ENCODE assay signal across 12 cellular contexts in genomic region chr18:46152436-46152807, GRCh38. TPM values are rescaled to one million over a fixed set of nuclear protein-coding genes. Genes with fewer than 3 reads are reported as not detected.
DNase-seq lines count a peak whose midpoint lies in the region; ATAC-seq and TF ChIP-seq lines count a peak whose summit lies in the region.
"Had no signal": no experiment of that assay in that cellular context is flagged by ENCODE, and none has a peak within 500 bp of the region (broad histone marks: within the 10 kb centered on the region; RNA-seq: fewer than 3 reads in every experiment).

No MANE protein-coding gene starts in this region.

- H3K9ac ChIP-seq in GM23248 = peak overlapping the region; percentile 47; the same call in 1 of the 2 replicates
- peak overlapping the region; percentile 56 for H3K9ac ChIP-seq in NT2/D1 (ENCODE audit: insufficient read length, low read depth)

- POLR2A ChIA-PET in GM10248 (lab: Yijun Ruan, JAX) = interaction anchor here (0.5 kb wide), 1 partner anchor 13 kb away, joined by 6 read pairs; no protein-coding TSS in a partner anchor

- H3K4me2 ChIP-seq in GM23248 (ENCODE audit: unreplicated experiment) = peak overlapping the region; percentile 76
- H3K4me2 ChIP-seq in osteoblast (ENCODE audit: insufficient read depth, low read length) = peak overlapping the region; percentile 69

- no peaks in the 10 kb centered on the region for H3K9me2 ChIP-seq in GM23248 (ENCODE audit: insufficient read depth)

- CTCF ChIA-PET in GM10248 (lab: Yijun Ruan, JAX) = interaction anchor here (0.7 to 12.4 kb wide), 3 partner anchors 11 to 506 kb away, joined by 3 to 148 read pairs (median 47); partner anchors contain the start of gene LOXHD1

- peak overlapping the region; percentile 53 for H3K4me3 ChIP-seq in GM23248
- H3K4me3 ChIP-seq in NT2/D1 (ENCODE audit: insufficient read length, low read depth) = no peak overlapping the region
- no peak overlapping the region for H3K4me3 ChIP-seq in epithelial cell of esophagus (ENCODE audit: low read length)
- H3K4me3 ChIP-seq in osteoblast (ENCODE audit: insufficient read depth, low read length) = peak overlapping the region; percentile 44
- H3K4me3 ChIP-seq: skin epidermis had no signal

- H3K9me3 ChIP-seq in GM23248 (ENCODE audit: low read depth) (no peaks in the 10 kb centered on the region), NT2/D1 (ENCODE audit: insufficient read depth, low read length) (no peaks in the 10 kb centered on the region), osteoblast (ENCODE audit: low read depth, low read length) (no peaks in the 10 kb centered on the region)

- no peak for ATAC-seq in HG03354 (IDR thresholded peaks at IDR 0.05; ENCODE audit: poor library complexity, severe bottlenecking, unreplicated experiment)

- no peaks in the 10 kb centered on the region for H3K36me3 ChIP-seq in GM23248 (ENCODE audit: low read depth)
- H3K36me3 ChIP-seq in NT2/D1 (ENCODE audit: insufficient read depth, insufficient read length, low read length) = no peaks in the 10 kb centered on the region
- no peaks in the 10 kb centered on the region for H3K36me3 ChIP-seq in osteoblast (ENCODE audit: insufficient read depth, low read length)

- TF ChIP-seq CTCF in epithelial cell of esophagus (IDR thresholded peaks at IDR 0.05; ENCODE audit: insufficient read depth, low read depth, low read length, missing control alignments) (no peak), osteoblast (IDR thresholded peaks at IDR 0.05; ENCODE audit: extremely low read depth, low read depth, low read length) (no peak), GM10248 (IDR thresholded peaks at IDR 0.05; ENCODE audit: control extremely low read depth, extremely low read depth, low read depth, missing control alignments) (no peak)

- H3K27me3 ChIP-seq in GM23248 (replicated peaks; ENCODE audit: insufficient read depth) = no peaks in the 10 kb centered on the region
- no peaks in the 10 kb centered on the region for H3K27me3 ChIP-seq in NT2/D1 (ENCODE audit: insufficient read depth, insufficient read length)
- H3K27me3 ChIP-seq in osteoblast (ENCODE audit: insufficient read depth, low read length) = no peaks in the 10 kb centered on the region

- in situ Hi-C loops in GM23248 (cut with MboI) = loop anchor here (25.0 kb wide), 1 partner anchor 335 kb away; no protein-coding TSS in a partner anchor

- WGBS in GM23248 (ENCODE audit: low coverage in 1 of 2, low lambda C conversion rate in 2 of 2, missing lambda C conversion rate in 2 of 2), 2 experiments = 9 to 15% methylated on average over 7 of the region's 7 CpGs

- H3K27ac ChIP-seq in GM23248 (peak overlapping the region; percentile 65), osteoblast (ENCODE audit: low read depth, low read length) (peak overlapping the region; percentile 28)

- H4K20me1 ChIP-seq in GM23248 (ENCODE audit: insufficient read depth) = no peaks in the 10 kb centered on the region
- no peaks in the 10 kb centered on the region for H4K20me1 ChIP-seq in osteoblast (ENCODE audit: insufficient read depth, low read length)

- H3K79me2 ChIP-seq in GM23248 (ENCODE audit: insufficient read depth) (no peaks in the 10 kb centered on the region), osteoblast (ENCODE audit: insufficient read depth, low read length) (no peaks in the 10 kb centered on the region)

- H3K4me1 ChIP-seq in GM23248 (ENCODE audit: insufficient read depth) (peaks cover 38% of the 10 kb centered on the region), NT2/D1 (ENCODE audit: insufficient read depth, insufficient read length) (peaks cover 14% of the 10 kb centered on the region), osteoblast (ENCODE audit: insufficient read depth, low read length) (peaks cover 34% of the 10 kb centered on the region)

- H2AFZ ChIP-seq in GM23248 (peak overlapping the region; percentile 63), osteoblast (ENCODE audit: low read length) (no peak overlapping the region)

- DNase-seq in GM23248 = peak; percentile 94
- DNase-seq in NT2/D1 (ENCODE audit: low read depth, low spot score) = no peak
- DNase-seq in epithelial cell of esophagus (ENCODE audit: low read depth) = peak; percentile 52
- DNase-seq in osteoblast (ENCODE audit: insufficient read length, low spot score, missing footprints) = peak; percentile 88
- no peak for DNase-seq in effector CD4-positive, alpha-beta T cell
- DNase-seq in occipital lobe (lab: John Stamatoyannopoulos, UW) = no peak
- DNase-seq in GM10248 (ENCODE audit: extremely low spot score) = no peak
- DNase-seq: activated CD4-positive, CD25-positive, alpha-beta regulatory T cell; central memory CD4-positive, alpha-beta T cell; NCI-H1417 treated with DMSO at 0.1 percent for 48 hours had no signal

- peaks cover 29% of the 10 kb centered on the region for H3F3A ChIP-seq in GM23248 (ENCODE audit: insufficient read depth)

RNA-seq across cellular contexts. Expression of gene HAUS1, which starts 48.2 kb away (rescaled TPM):
- 24.2 and 31.9 TPM in 2 replicates for total RNA-seq in GM23248 (2014; rRNA removed; shearing (Covaris generic))
- polyA plus RNA-seq in GM23248 (2016; fragmentation: Nextera tagmentation; extraction: Ambion mirVana) = 33.6 and 36.9 TPM in 2 replicates
- total RNA-seq in osteoblast (31.8 and 40.9 TPM in 2 replicates), occipital lobe (34.8 TPM)

RNA-seq across cellular contexts. Expression of gene ATP5F1A, which starts 54.3 kb away (rescaled TPM):
- total RNA-seq in GM23248 (2014; rRNA removed; shearing (Covaris generic)) = 562 and 618 TPM in 2 replicates
- polyA plus RNA-seq in GM23248 (2016; fragmentation: Nextera tagmentation; extraction: Ambion mirVana) = 353 and 366 TPM in 2 replicates
- total RNA-seq in osteoblast = 511 and 578 TPM in 2 replicates
- 642 TPM for total RNA-seq in occipital lobe

Comparison
In these comparisons a context has a peak if more than half of its experiments do, and no peak if none do; other contexts are left out.
1. DNase-seq: peak in GM23248 (single experiment), epithelial cell of esophagus (single experiment) and osteoblast (single experiment); none in NT2/D1 (single experiment), effector CD4-positive, alpha-beta T cell (single experiment), occipital lobe (single experiment) and GM10248 (single experiment).
2. H3K4me3 ChIP-seq: peak in GM23248 (single experiment) and osteoblast (single experiment); none in NT2/D1 (single experiment) and epithelial cell of esophagus (single experiment).